Comparison of ENCODE assay signal across 12 cellular contexts in the genomic region with DNA sequence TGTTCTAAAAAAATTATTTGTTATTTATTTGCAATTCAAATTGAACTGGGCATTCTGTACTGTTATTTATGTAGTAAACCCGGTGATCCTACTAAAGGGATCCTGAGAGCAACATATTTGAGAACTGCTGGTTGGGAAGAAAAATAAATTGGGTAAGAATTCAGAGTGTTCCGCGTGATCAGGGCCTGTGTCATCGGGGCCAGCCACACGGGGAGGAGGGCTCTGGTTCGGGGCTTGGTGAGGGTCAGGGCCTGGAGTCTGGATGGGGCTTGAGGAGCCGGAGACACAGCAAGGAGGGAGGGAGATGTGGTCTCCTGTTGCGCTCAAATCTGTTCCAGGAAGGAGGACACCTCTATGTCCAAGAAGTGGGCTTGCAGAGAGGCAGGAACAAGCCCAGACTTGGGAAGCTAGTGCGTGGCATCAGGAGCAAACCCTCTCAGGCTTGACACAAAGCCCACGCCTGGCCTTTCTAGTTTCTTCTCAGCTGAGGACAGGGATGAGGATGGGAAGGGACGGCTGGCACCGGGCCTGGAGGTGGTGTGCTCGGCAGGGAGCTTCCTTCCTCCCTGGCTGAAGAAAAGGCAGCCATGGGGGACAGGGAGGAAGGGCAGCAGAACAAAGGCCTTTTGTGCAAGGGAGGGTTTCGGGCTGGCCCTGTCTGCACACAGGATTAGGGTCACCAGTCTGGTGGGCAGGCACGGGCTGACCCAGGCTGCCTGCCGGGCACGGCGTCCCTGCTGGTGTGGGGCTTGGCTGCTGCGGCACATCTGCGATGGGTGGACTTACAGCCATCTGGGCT. TPM values are rescaled to one million over a fixed set of nuclear protein-coding genes. Genes with fewer than 3 reads are reported as not detected.
A peak's percentile ranks its signal among the peaks of the same experiment; 100 is the strongest.
DNase-seq lines count a peak whose midpoint lies in the region; ATAC-seq and TF ChIP-seq lines count a peak whose summit lies in the region.
"Had no signal": no experiment of that assay in that cellular context is flagged by ENCODE, and none has a peak within 500 bp of the region (broad histone marks: within the 10 kb centered on the region; RNA-seq: fewer than 3 reads in every experiment).

No MANE protein-coding gene starts in this region.

- H3K27me3 Mint-ChIP-seq in osteocyte (ENCODE audit: unreplicated experiment): no peaks in the 10 kb centered on the region
- no peaks in the 10 kb centered on the region for H3K27me3 Mint-ChIP-seq in activated T-helper 2 cell treated with anti-CD3 and anti-CD28 coated beads, Interferon-gamma antibody, Interleukin-2, Interleukin-4, amounts not matched to agents 10 μg/mL and 5 μg/mL and 100 μg/mL, durations not matched to agents 14 hours and 24 hours and 36 hours (ENCODE audit: low read depth)

- TF ChIP-seq CTCF in VCaP (conservative IDR thresholded peaks at IDR 0.05) (no peak), foreskin keratinocyte (conservative IDR thresholded peaks at IDR 0.05) (no peak), osteocyte (IDR thresholded peaks at IDR 0.05) (no peak)

- no peaks in the 10 kb centered on the region for H3K36me3 Mint-ChIP-seq in osteocyte (ENCODE audit: unreplicated experiment)
- H3K36me3 Mint-ChIP-seq in activated T-helper 2 cell treated with anti-CD3 and anti-CD28 coated beads, Interferon-gamma antibody, Interleukin-2, Interleukin-4, amounts not matched to agents 10 μg/mL and 5 μg/mL and 100 μg/mL, durations not matched to agents 14 hours and 24 hours and 36 hours (ENCODE audit: low read depth): no peaks in the 10 kb centered on the region

- no peak overlapping the region for H3K4me3 Mint-ChIP-seq in osteocyte (ENCODE audit: unreplicated experiment)
- H3K4me3 Mint-ChIP-seq in activated T-helper 2 cell treated with anti-CD3 and anti-CD28 coated beads, Interferon-gamma antibody, Interleukin-2, Interleukin-4, amounts not matched to agents 10 μg/mL and 5 μg/mL and 100 μg/mL, durations not matched to agents 14 hours and 24 hours and 36 hours (ENCODE audit: low read depth): no peak overlapping the region
- H3K4me3 Mint-ChIP-seq: naive B cell had no signal

- intact Hi-C loops in activated T-helper 2 cell treated with anti-CD3 and anti-CD28 coated beads, Interferon-gamma antibody, Interleukin-2, Interleukin-4, amounts not matched to agents 10 μg/mL and 5 μg/mL and 100 μg/mL, durations not matched to agents 14 hours and 24 hours and 36 hours (cut with micrococcal nuclease): no loop called here

- H3K4me1 ChIP-seq in foreskin keratinocyte: peaks cover 7% of the 10 kb centered on the region

- peak overlapping the region; percentile 98 for H3K27ac Mint-ChIP-seq in osteocyte (ENCODE audit: unreplicated experiment)
- no peak overlapping the region for H3K27ac Mint-ChIP-seq in activated T-helper 2 cell treated with anti-CD3 and anti-CD28 coated beads, Interferon-gamma antibody, Interleukin-2, Interleukin-4, amounts not matched to agents 10 μg/mL and 5 μg/mL and 100 μg/mL, durations not matched to agents 14 hours and 24 hours and 36 hours

- ATAC-seq in foreskin keratinocyte (peak; percentile 23), HG03175 (IDR thresholded peaks at IDR 0.05; ENCODE audit: unreplicated experiment) (no peak), HG02623 (IDR thresholded peaks at IDR 0.05; ENCODE audit: unreplicated experiment) (no peak)

- no peaks in the 10 kb centered on the region for H3K27me3 ChIP-seq in foreskin keratinocyte

- peaks cover 43% of the 10 kb centered on the region for H3K4me1 Mint-ChIP-seq in osteocyte (ENCODE audit: unreplicated experiment)
- no peaks in the 10 kb centered on the region for H3K4me1 Mint-ChIP-seq in activated T-helper 2 cell treated with anti-CD3 and anti-CD28 coated beads, Interferon-gamma antibody, Interleukin-2, Interleukin-4, amounts not matched to agents 10 μg/mL and 5 μg/mL and 100 μg/mL, durations not matched to agents 14 hours and 24 hours and 36 hours (ENCODE audit: low read depth)

- DNase-seq in AG20443 (ENCODE audit: low spot score) (peak; percentile 71), foreskin keratinocyte (no peak), osteocyte (ENCODE audit: extremely low spot score, unreplicated experiment) (no peak), dedifferentiated amniotic fluid mesenchymal stem cell (ENCODE audit: extremely low spot score) (no peak)
- DNase-seq in activated T-helper 2 cell treated with anti-CD3 and anti-CD28 coated beads, Interferon-gamma antibody, Interleukin-2, Interleukin-4, amounts not matched to agents 10 μg/mL and 5 μg/mL and 100 μg/mL, durations not matched to agents 14 hours and 24 hours and 36 hours (ENCODE audit: low spot score): no peak
- DNase-seq: activated T-cell treated with anti-CD3 and anti-CD28 coated beads, Interleukin-2, amount 50 U/mL, for 48 hours; naive B cell; stimulated activated CD4-positive, alpha-beta T cell treated with anti-CD3 and anti-CD28 coated beads, Interleukin-2, amount 100 ng/mL, for 48 hours; tibial artery had no signal

- peak overlapping the region; percentile 34; the same call in 1 of the 2 replicates for H3K27ac ChIP-seq in VCaP
- no peak overlapping the region for H3K27ac ChIP-seq in foreskin keratinocyte

- H3K9me3 Mint-ChIP-seq in osteocyte (ENCODE audit: unreplicated experiment): no peaks in the 10 kb centered on the region
- peaks cover 6% of the 10 kb centered on the region for H3K9me3 Mint-ChIP-seq in activated T-helper 2 cell treated with anti-CD3 and anti-CD28 coated beads, Interferon-gamma antibody, Interleukin-2, Interleukin-4, amounts not matched to agents 10 μg/mL and 5 μg/mL and 100 μg/mL, durations not matched to agents 14 hours and 24 hours and 36 hours

RNA-seq across cellular contexts. Expression of a gene that starts 22.9 kb away (rescaled TPM):
- total RNA-seq in foreskin keratinocyte: 4.0 and 5.5 TPM in 2 replicates
- polyA plus RNA-seq in foreskin keratinocyte: 2.8 and 4.1 TPM in 2 replicates
- 215 and 251 TPM in 2 replicates for total RNA-seq in osteocyte
- total RNA-seq in activated T-helper 2 cell treated with anti-CD3 and anti-CD28 coated beads, Interferon-gamma antibody, Interleukin-2, Interleukin-4, amounts not matched to agents 10 μg/mL and 5 μg/mL and 100 μg/mL, durations not matched to agents 14 hours and 24 hours and 36 hours: not detected in 2 replicates

RNA-seq across cellular contexts. Expression of a gene that starts 45.9 kb away (rescaled TPM):
- total RNA-seq in foreskin keratinocyte (13.3 and 13.5 TPM in 2 replicates), osteocyte (11.9 and 13.7 TPM in 2 replicates)
- polyA plus RNA-seq in foreskin keratinocyte: 13.8 and 14.9 TPM in 2 replicates
- total RNA-seq in activated T-helper 2 cell treated with anti-CD3 and anti-CD28 coated beads, Interferon-gamma antibody, Interleukin-2, Interleukin-4, amounts not matched to agents 10 μg/mL and 5 μg/mL and 100 μg/mL, durations not matched to agents 14 hours and 24 hours and 36 hours: 1.7 and 2.6 TPM in 2 replicates

Comparison
In these comparisons a context has a peak if more than half of its experiments do, and no peak if none do; other contexts are left out.
1. RNA of a gene that starts 22.9 kb away (total RNA-seq): 215 to 251 TPM in osteocyte; 4.0 to 5.5 TPM in foreskin keratinocyte and not detected in activated T-helper 2 cell treated with anti-CD3 and anti-CD28 coated beads, Interferon-gamma antibody, Interleukin-2, Interleukin-4, amounts not matched to agents 10 μg/mL and 5 μg/mL and 100 μg/mL, durations not matched to agents 14 hours and 24 hours and 36 hours; every median in the first group is over 10 times any median in the second.